11 cellular contexts compared by ENCODE assay signal in the genomic region with DNA sequence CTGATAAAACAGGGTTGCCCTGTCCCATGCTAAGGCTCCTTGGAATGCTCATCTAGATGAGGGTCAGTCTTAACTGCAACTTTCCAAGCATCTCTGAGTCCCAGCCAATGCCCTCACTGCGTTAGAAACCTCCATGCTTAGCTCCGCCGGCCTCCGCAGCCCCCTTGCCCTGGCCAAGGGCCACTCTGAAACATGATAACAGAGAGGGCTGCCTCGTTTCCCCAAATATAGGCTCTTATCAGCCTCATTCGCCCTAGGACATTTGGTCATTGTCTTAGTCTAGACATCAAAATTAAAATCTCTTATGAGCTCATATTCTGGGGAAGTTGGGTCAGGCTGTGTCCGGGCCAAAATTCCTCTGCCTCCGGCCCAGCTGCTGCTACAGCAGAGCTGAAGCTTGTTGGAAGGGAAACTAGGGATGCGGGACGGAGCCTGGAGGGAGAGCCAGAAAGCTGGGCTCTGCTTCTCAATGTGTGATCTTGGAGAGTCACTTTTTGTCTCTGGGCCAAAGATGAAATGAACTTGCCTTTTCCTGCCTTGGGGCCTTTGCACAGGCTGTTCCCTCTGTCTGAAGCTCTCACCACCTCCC.
DNase-seq lines count a peak whose midpoint lies in the region; ATAC-seq and TF ChIP-seq lines count a peak whose summit lies in the region.
"Had no signal": no experiment of that assay in that cellular context is flagged by ENCODE, and none has a peak within 500 bp of the region (broad histone marks: within the 10 kb centered on the region; RNA-seq: fewer than 3 reads in every experiment).

No MANE protein-coding gene starts in this region.

- H3K4me2 ChIP-seq in GM23338 (no peak overlapping the region), mammary epithelial cell (ENCODE audit: insufficient read depth, low read depth, low read length) (no peak overlapping the region)

- H3K27me3 ChIP-seq in GM23338 (ENCODE audit: insufficient read depth) (peaks cover 4% of the 10 kb centered on the region; the same call in 1 of the 2 replicates), mammary epithelial cell (ENCODE audit: insufficient read depth, low read length) (no peaks in the 10 kb centered on the region), left lung (no peaks in the 10 kb centered on the region), gastrocnemius medialis (no peaks in the 10 kb centered on the region), foreskin keratinocyte (peaks cover 4% of the 10 kb centered on the region), H7 (ENCODE audit: control insufficient read depth, insufficient read depth, low read length) (peaks cover 2% of the 10 kb centered on the region)

- H3K27ac ChIP-seq in GM23338 (ENCODE audit: low read depth) (no peak overlapping the region), mammary epithelial cell (ENCODE audit: insufficient read depth, low read depth, low read length) (no peak overlapping the region), left lung (peak overlapping the region; percentile 68 to 83), gastrocnemius medialis (peak overlapping the region; percentile 9 to 64 (median 50)), foreskin keratinocyte (no peak overlapping the region)

- H3K4me3 Mint-ChIP-seq in GM23338, result no peak overlapping the region; the same call in 2 of the 3 replicates
- H3K4me3 Mint-ChIP-seq: CD4-positive, alpha-beta memory T cell; central memory CD8-positive, alpha-beta T cell; T-helper 2 cell treated with Interferon-gamma antibody and Interleukin-4, amounts not matched to agents 5 μg/mL and 100 μg/mL, for 36 hours had no signal

- H2AFZ ChIP-seq in GM23338, result peak overlapping the region; percentile 99
- peak overlapping the region; percentile 84 for H2AFZ ChIP-seq in mammary epithelial cell (ENCODE audit: low read depth, low read length)

- H3K9ac ChIP-seq in mammary epithelial cell (ENCODE audit: insufficient read depth, low read length), result no peak overlapping the region

- H3K4me1 ChIP-seq in GM23338 (ENCODE audit: insufficient read depth) (peaks cover 14% of the 10 kb centered on the region), mammary epithelial cell (ENCODE audit: insufficient read depth, low read length) (peaks cover 11% of the 10 kb centered on the region), left lung (peaks cover 17 to 44% of the 10 kb centered on the region in 2 donors), gastrocnemius medialis (peaks cover 10 to 21% of the 10 kb centered on the region in 2 donors), foreskin keratinocyte (no peaks in the 10 kb centered on the region)

- no peaks in the 10 kb centered on the region for H3K9me3 Mint-ChIP-seq in GM23338
- H3K9me3 Mint-ChIP-seq: central memory CD8-positive, alpha-beta T cell; T-helper 2 cell treated with Interferon-gamma antibody and Interleukin-4, amounts not matched to agents 5 μg/mL and 100 μg/mL, for 36 hours had no signal

- WGBS in mammary epithelial cell (ENCODE audit: low coverage, missing lambda C conversion rate), result 65% methylated on average over 10 of the region's 10 CpGs

- no peaks in the 10 kb centered on the region for H3K9me2 ChIP-seq in GM23338 (ENCODE audit: insufficient read depth)

- intact Hi-C loops in mammary epithelial cell (cut with micrococcal nuclease), result loop anchor here (1.0 to 5.0 kb wide), 4 partner anchors 63 to 542 kb away; a partner anchor contains a TSS
- intact Hi-C loops in left lung (cut with DNase I), result loop anchor here (5.0 to 10.0 kb wide), 3 partner anchors 60 to 207 kb away; no protein-coding TSS in a partner anchor
- intact Hi-C loops in gastrocnemius medialis (cut with DNase I; ENCODE audit: low total_unique reads), result loop anchor here (1.0 to 5.0 kb wide), 3 partner anchors 63 to 208 kb away; a partner anchor contains a TSS

- no peaks in the 10 kb centered on the region for H4K20me1 ChIP-seq in GM23338 (replicated peaks; ENCODE audit: insufficient read depth)
- H4K20me1 ChIP-seq in mammary epithelial cell (ENCODE audit: insufficient read depth, low read length), result no peaks in the 10 kb centered on the region

- ATAC-seq in GM23338 (no peak), left lung (peak; percentile 42), gastrocnemius medialis (peak; percentile 11 to 28), foreskin keratinocyte (no peak)

- in situ Hi-C loops in mammary epithelial cell (cut with MboI; ENCODE audit: low sequenced_read_pairs in 2 of 2) (loop anchor here (5.0 to 25.0 kb wide), 3 partner anchors 62 to 342 kb away; a partner anchor contains a TSS), gastrocnemius medialis (cut with MboI; ENCODE audit: low sequenced_read_pairs in 4 of 4) (loop anchor here (5.0 to 25.0 kb wide), 5 partner anchors 62 to 392 kb away; a partner anchor contains a TSS)

- CTCF ChIA-PET in mammary epithelial cell (lab: Charles Lee; ENCODE audit: low non-redundant PET), result interaction anchor here (0.6 to 2.7 kb wide), 3 partner anchors 61 to 208 kb away, joined by 5 to 24 read pairs (median 9); no protein-coding TSS in a partner anchor

- H3K9me3 ChIP-seq in mammary epithelial cell (replicated peaks; ENCODE audit: insufficient read depth, low read length) (no peaks in the 10 kb centered on the region), left lung (no peaks in the 10 kb centered on the region), gastrocnemius medialis (no peaks in the 10 kb centered on the region)

- no peak for TF ChIP-seq POLR2A in gastrocnemius medialis (IDR thresholded peaks at IDR 0.05)

- H3K79me2 ChIP-seq in GM23338 (replicated peaks; ENCODE audit: insufficient read depth), result no peaks in the 10 kb centered on the region
- no peaks in the 10 kb centered on the region for H3K79me2 ChIP-seq in mammary epithelial cell (ENCODE audit: insufficient read depth, low read length)

- no peak overlapping the region for H3K27ac Mint-ChIP-seq in GM23338
- H3K27ac Mint-ChIP-seq: T-helper 2 cell treated with Interferon-gamma antibody and Interleukin-4, amounts not matched to agents 5 μg/mL and 100 μg/mL, for 36 hours had no signal

- peaks cover 28% of the 10 kb centered on the region for H3K27me3 Mint-ChIP-seq in GM23338 (ENCODE audit: insufficient read depth, low read depth, poor library complexity)

- DNase-seq in GM23338 (ENCODE audit: low spot score) (no peak), mammary epithelial cell (no peak), left lung (peak in 1 of 2 donors; percentile 68), gastrocnemius medialis (no peak), NOMO-1 treated with dmso at 0.1 percent for 144 hours (lab: John Stamatoyannopoulos, UW; ENCODE audit: unreplicated experiment) (no peak), DMS79 treated with DMSO at 0.1 percent for 48 hours (lab: John Stamatoyannopoulos, UW) (no peak), foreskin keratinocyte (no peak), H7 (no peak)

- H3K36me3 Mint-ChIP-seq in GM23338 (ENCODE audit: low read depth), result no peaks in the 10 kb centered on the region
- H3K36me3 Mint-ChIP-seq: CD4-positive, alpha-beta memory T cell had no signal

- BruUV-seq in mammary epithelial cell (replicated peaks; lab: Mats Ljungman, UMichigan), result no TSS peak

- TF ChIP-seq CTCF in GM23338 (conservative IDR thresholded peaks at IDR 0.05; ENCODE audit: low read depth in 2 of 2), result no peak
- no peak for TF ChIP-seq CTCF in mammary epithelial cell (conservative IDR thresholded peaks at IDR 0.05 in 1 of 2, IDR thresholded peaks at IDR 0.05 in 1 of 2; ENCODE audit: extremely low read depth in 1 of 2, insufficient read depth in 1 of 2, low read depth in 1 of 2, low read length in 2 of 2)
- TF ChIP-seq CTCF in left lung (IDR thresholded peaks at IDR 0.05), result no peak
- TF ChIP-seq CTCF in gastrocnemius medialis (IDR thresholded peaks at IDR 0.05 in 4 of 5, conservative IDR thresholded peaks at IDR 0.05 in 1 of 5), result no peak
- TF ChIP-seq CTCF in foreskin keratinocyte (conservative IDR thresholded peaks at IDR 0.05), result no peak

- H3F3A ChIP-seq in GM23338 (replicated peaks; ENCODE audit: low read depth), result 0 out of 2 replicates have a peak, but pooled peaks cover 5% of the 10 kb centered on the region

- H3K4me1 Mint-ChIP-seq in GM23338, result peaks cover 32% of the 10 kb centered on the region

- dilution Hi-C loops in mammary epithelial cell (cut with HindIII; ENCODE audit: low sequenced_read_pairs), result no loop called here

- no peaks in the 10 kb centered on the region for H3K36me3 ChIP-seq in GM23338 (ENCODE audit: insufficient read depth)
- no peaks in the 10 kb centered on the region for H3K36me3 ChIP-seq in mammary epithelial cell (ENCODE audit: insufficient read depth, low read length)
- H3K36me3 ChIP-seq in left lung, result no peaks in the 10 kb centered on the region
- no peaks in the 10 kb centered on the region for H3K36me3 ChIP-seq in gastrocnemius medialis
- no peaks in the 10 kb centered on the region for H3K36me3 ChIP-seq in H7 (replicated peaks; ENCODE audit: control insufficient read depth, insufficient read depth, low read length)

- no peak overlapping the region for H3K4me3 ChIP-seq in GM23338
- no peak overlapping the region for H3K4me3 ChIP-seq in mammary epithelial cell (replicated peaks in 1 of 3; ENCODE audit: insufficient read depth in 1 of 3, low read depth in 2 of 3, low read length in 3 of 3)
- no peak overlapping the region for H3K4me3 ChIP-seq in left lung
- H3K4me3 ChIP-seq in gastrocnemius medialis, result no peak overlapping the region
- no peak overlapping the region for H3K4me3 ChIP-seq in H7 (ENCODE audit: insufficient read depth, low read depth, low read length)

TF ChIP-seq in GM23338, 12 proteins besides CTCF, POLR2A, EP300 and RAD21 (continues in another document):
- no peak for TF ChIP-seq EZH2 (IDR thresholded peaks at IDR 0.05; ENCODE audit: low read depth, unreplicated experiment)

Comparison
In these comparisons a context has a peak if more than half of its experiments do, and no peak if none do; other contexts are left out.
1. ATAC-seq: peak in left lung (single experiment) and gastrocnemius medialis (2 of 2); none in GM23338 (single experiment) and foreskin keratinocyte (single experiment).
2. H3K27ac ChIP-seq: peak in left lung (2 of 2) and gastrocnemius medialis (4 of 4); none in GM23338 (single experiment), mammary epithelial cell (single experiment) and foreskin keratinocyte (single experiment).